ENCODE assay signal across 8 cellular contexts in genomic region chr10:51832652-51833383, GRCh38.
A peak's percentile ranks its signal among the peaks of the same experiment; 100 is the strongest.
DNase-seq lines count a peak whose midpoint lies in the region; ATAC-seq, FAIRE-seq and TF ChIP-seq lines count a peak whose summit lies in the region.

No MANE protein-coding gene starts in this region.

- POLR2A ChIA-PET in HCT116 (lab: Charles Lee) = no interaction called here

- H3K27ac ChIP-seq in HCT116 (ENCODE audit: low read depth, low read length) = no peak overlapping the region
- no peak overlapping the region for H3K27ac ChIP-seq in testis

- no peaks in the 10 kb centered on the region for H3K36me3 ChIP-seq in HCT116 (ENCODE audit: control insufficient read depth in 1 of 2, insufficient read depth in 2 of 2, low read length in 2 of 2)
- no peaks in the 10 kb centered on the region for H3K36me3 ChIP-seq in testis (ENCODE audit: low read depth, missing control alignments)

- FAIRE-seq in RCC 7860 (lab: Jason Lieb, UNC) = peak; percentile 42

- intact Hi-C loops in HCT116 (cut with micrococcal nuclease) (no loop called here), head of caudate nucleus (cut with DNase I) (no loop called here), testis (cut with DNase I; ENCODE audit: low total_unique reads) (no loop called here)

- peak overlapping the region; percentile 93 for H2AFZ ChIP-seq in HCT116 (ENCODE audit: low read depth, low read length, poor library complexity, severe bottlenecking)

- no peaks in the 10 kb centered on the region for H3K9me2 ChIP-seq in HCT116 (ENCODE audit: insufficient read depth)

- TF ChIP-seq RAD21 in HCT116 (IDR thresholded peaks at IDR 0.05; ENCODE audit: low read depth) = no peak

- H3K27me3 ChIP-seq in HCT116 (ENCODE audit: insufficient read depth, low read length) (no peaks in the 10 kb centered on the region), testis (no peaks in the 10 kb centered on the region)

- ATAC-seq in HCT116 = peak; percentile 91

- BruUV-seq in HCT116 (replicated peaks; lab: Mats Ljungman, UMichigan) = no TSS peak

- peaks cover 2 to 11% of the 10 kb centered on the region in 2 experiments; a peak in 3 of 4 replicates for H3K4me1 ChIP-seq in HCT116 (ENCODE audit: control insufficient read depth in 1 of 2, insufficient read depth in 2 of 2, low read length in 2 of 2)
- H3K4me1 ChIP-seq in testis = no peaks in the 10 kb centered on the region

- no peak overlapping the region for H3K9ac ChIP-seq in HCT116 (ENCODE audit: low read length)

- CTCF ChIA-PET in HCT116 (lab: Charles Lee) = no interaction called here

- H3K4me3 ChIP-seq in HCT116 (replicated peaks in 1 of 2; ENCODE audit: low read depth in 1 of 2, low read length in 2 of 2) = no peak overlapping the region
- H3K4me3 ChIP-seq in testis = no peak overlapping the region

- no peak for TF ChIP-seq CTCF in HCT116 (IDR thresholded peaks at IDR 0.05 in 2 of 3, conservative IDR thresholded peaks at IDR 0.05 in 1 of 3; ENCODE audit: borderline replicate concordance in 1 of 3, insufficient read depth in 1 of 3, low read depth in 2 of 3, low read length in 2 of 3)
- TF ChIP-seq CTCF in testis (IDR thresholded peaks at IDR 0.05) = no peak

- RAD21 ChIA-PET in HCT116 (lab: Charles Lee; ENCODE audit: low non-redundant PET in 1 of 2, low total read pairs in 2 of 2, uncharacterized antibody in 2 of 2, unreplicated experiment in 2 of 2) = no interaction called here

- H4K20me1 ChIP-seq in HCT116 (ENCODE audit: insufficient read depth) = no peaks in the 10 kb centered on the region

- no peak for TF ChIP-seq POLR2A in HCT116 (IDR thresholded peaks at IDR 0.05; ENCODE audit: borderline replicate concordance, extremely low read depth, insufficient read depth, insufficient read length)
- TF ChIP-seq POLR2A in testis (IDR thresholded peaks at IDR 0.05) = no peak

- DNase-seq in Daoy (ENCODE audit: low read depth) (peak; percentile 72), HCT116 (ENCODE audit: low read depth, low spot score) (peak; percentile 79), RCC 7860 (ENCODE audit: low spot score) (peak; percentile 54), head of caudate nucleus (peak in 35 of 42 donors; percentile 7 to 84 (median 36)), NCI-H2196 treated with DMSO at 0.1 percent for 48 hours (lab: John Stamatoyannopoulos, UW; ENCODE audit: unreplicated experiment) (no peak), testis (no peak), NCI-H510A treated with DMSO at 0.1 percent for 48 hours (lab: John Stamatoyannopoulos, UW) (no peak), NCI-H1694 treated with DMSO at 0.1 percent for 48 hours (lab: John Stamatoyannopoulos, UW) (no peak)

- peak overlapping the region; percentile 52 for H3K4me2 ChIP-seq in HCT116 (ENCODE audit: low read length)

- WGBS in testis, 2 donors = 80 to 86% methylated on average over 7 of the region's 7 CpGs

- no peaks in the 10 kb centered on the region for H3K79me2 ChIP-seq in HCT116 (ENCODE audit: insufficient read depth, low read length)

- H3K9me3 ChIP-seq in HCT116 (ENCODE audit: control insufficient read depth in 1 of 2, insufficient read depth in 1 of 2, low read depth in 1 of 2, low read length in 2 of 2) (no peaks in the 10 kb centered on the region), testis (no peaks in the 10 kb centered on the region)

TF ChIP-seq in HCT116, 20 proteins besides CTCF, POLR2A, EP300 and RAD21:
- no peak for TF ChIP-seq POLR2AphosphoS5 (IDR thresholded peaks at IDR 0.05; ENCODE audit: low read depth, low read length)
- TF ChIP-seq CBX3 (IDR thresholded peaks at IDR 0.05; ENCODE audit: low read depth) = peak; percentile 50; the same call in 1 of the 2 replicates
- TF ChIP-seq MAX (IDR thresholded peaks at IDR 0.05) = no peak; the same call in 1 of the 2 replicates
- TF ChIP-seq ZNF274 (IDR thresholded peaks at IDR 0.05; ENCODE audit: low read depth, low read length) = no peak
- no peak for TF ChIP-seq EZH2 (IDR thresholded peaks at IDR 0.05)
- TF ChIP-seq EGR1 (IDR thresholded peaks at IDR 0.05; ENCODE audit: low read depth) = peak; percentile 44; the same call in 1 of the 2 replicates
- TF ChIP-seq, protein P1, sequence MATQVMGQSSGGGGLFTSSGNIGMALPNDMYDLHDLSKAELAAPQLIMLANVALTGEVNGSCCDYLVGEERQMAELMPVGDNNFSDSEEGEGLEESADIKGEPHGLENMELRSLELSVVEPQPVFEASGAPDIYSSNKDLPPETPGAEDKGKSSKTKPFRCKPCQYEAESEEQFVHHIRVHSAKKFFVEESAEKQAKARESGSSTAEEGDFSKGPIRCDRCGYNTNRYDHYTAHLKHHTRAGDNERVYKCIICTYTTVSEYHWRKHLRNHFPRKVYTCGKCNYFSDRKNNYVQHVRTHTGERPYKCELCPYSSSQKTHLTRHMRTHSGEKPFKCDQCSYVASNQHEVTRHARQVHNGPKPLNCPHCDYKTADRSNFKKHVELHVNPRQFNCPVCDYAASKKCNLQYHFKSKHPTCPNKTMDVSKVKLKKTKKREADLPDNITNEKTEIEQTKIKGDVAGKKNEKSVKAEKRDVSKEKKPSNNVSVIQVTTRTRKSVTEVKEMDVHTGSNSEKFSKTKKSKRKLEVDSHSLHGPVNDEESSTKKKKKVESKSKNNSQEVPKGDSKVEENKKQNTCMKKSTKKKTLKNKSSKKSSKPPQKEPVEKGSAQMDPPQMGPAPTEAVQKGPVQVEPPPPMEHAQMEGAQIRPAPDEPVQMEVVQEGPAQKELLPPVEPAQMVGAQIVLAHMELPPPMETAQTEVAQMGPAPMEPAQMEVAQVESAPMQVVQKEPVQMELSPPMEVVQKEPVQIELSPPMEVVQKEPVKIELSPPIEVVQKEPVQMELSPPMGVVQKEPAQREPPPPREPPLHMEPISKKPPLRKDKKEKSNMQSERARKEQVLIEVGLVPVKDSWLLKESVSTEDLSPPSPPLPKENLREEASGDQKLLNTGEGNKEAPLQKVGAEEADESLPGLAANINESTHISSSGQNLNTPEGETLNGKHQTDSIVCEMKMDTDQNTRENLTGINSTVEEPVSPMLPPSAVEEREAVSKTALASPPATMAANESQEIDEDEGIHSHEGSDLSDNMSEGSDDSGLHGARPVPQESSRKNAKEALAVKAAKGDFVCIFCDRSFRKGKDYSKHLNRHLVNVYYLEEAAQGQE (IDR thresholded peaks at IDR 0.05; ENCODE audit: low read depth) = no peak
- TF ChIP-seq CEBPB (IDR thresholded peaks at IDR 0.05; ENCODE audit: low read depth) = no peak
- peak; percentile 59 for TF ChIP-seq JUND (IDR thresholded peaks at IDR 0.05)
- TF ChIP-seq EZH2phosphoT487 (IDR thresholded peaks at IDR 0.05; ENCODE audit: borderline replicate concordance) = no peak
- no peak for TF ChIP-seq ZFX (IDR thresholded peaks at IDR 0.05)
- TF ChIP-seq TCF7L2 (IDR thresholded peaks at IDR 0.05; ENCODE audit: borderline replicate concordance, extremely low read depth, insufficient read depth, insufficient read length) = no peak
- no peak for TF ChIP-seq SRF (IDR thresholded peaks at IDR 0.05; ENCODE audit: low read depth)
- TF ChIP-seq ELF1 (IDR thresholded peaks at IDR 0.05; ENCODE audit: borderline replicate concordance, low read depth) = no peak
- TF ChIP-seq ZBTB33 (IDR thresholded peaks at IDR 0.05; ENCODE audit: extremely low read depth, insufficient replicate concordance, low read length) = no peak
- TF ChIP-seq, protein P2, sequence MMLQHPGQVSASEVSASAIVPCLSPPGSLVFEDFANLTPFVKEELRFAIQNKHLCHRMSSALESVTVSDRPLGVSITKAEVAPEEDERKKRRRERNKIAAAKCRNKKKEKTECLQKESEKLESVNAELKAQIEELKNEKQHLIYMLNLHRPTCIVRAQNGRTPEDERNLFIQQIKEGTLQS (IDR thresholded peaks at IDR 0.05) = no peak
- TF ChIP-seq SP1 (IDR thresholded peaks at IDR 0.05; ENCODE audit: low read depth) = peak; percentile 58
- no peak for TF ChIP-seq SIN3A (IDR thresholded peaks at IDR 0.05; ENCODE audit: low read depth)
- no peak for TF ChIP-seq YY1 (IDR thresholded peaks at IDR 0.05; ENCODE audit: extremely low read depth, insufficient replicate concordance, low read depth, low read length)
- TF ChIP-seq FOSL1 (IDR thresholded peaks at IDR 0.05; ENCODE audit: low read depth) = peak; percentile 64

Comparison
In these comparisons a context has a peak if more than half of its experiments do, and no peak if none do; other contexts are left out.
1. DNase-seq: peak in Daoy (single experiment), HCT116 (single experiment), RCC 7860 (single experiment) and head of caudate nucleus (35 of 42); none in NCI-H2196 treated with DMSO at 0.1 percent for 48 hours (single experiment), testis (single experiment), NCI-H510A treated with DMSO at 0.1 percent for 48 hours (single experiment) and NCI-H1694 treated with DMSO at 0.1 percent for 48 hours (single experiment).